In the genomic region with DNA sequence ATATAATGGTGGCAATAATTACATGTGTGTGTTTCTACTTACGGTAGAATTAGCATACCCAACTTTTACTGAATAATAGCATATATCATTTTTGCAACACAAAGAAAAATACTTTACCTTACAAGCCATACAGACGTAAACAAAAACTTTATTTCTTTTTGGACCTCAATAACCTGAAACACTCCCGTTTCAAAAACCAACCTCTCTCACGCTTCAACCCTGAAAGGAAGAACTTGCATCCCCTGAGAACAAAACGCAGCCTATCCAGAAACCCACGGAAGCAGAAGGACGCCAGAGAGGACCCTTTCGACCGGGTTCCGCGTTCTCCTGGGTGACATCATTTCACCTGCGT, we compare ENCODE assay signal across 8 cellular contexts. TPM values are rescaled to one million over a fixed set of nuclear protein-coding genes. Genes with fewer than 3 reads are reported as not detected.
A peak's percentile ranks its signal among the peaks of the same experiment; 100 is the strongest.
DNase-seq lines count a peak whose midpoint lies in the region; ATAC-seq and TF ChIP-seq lines count a peak whose summit lies in the region.

A gene (minus strand): TSS at position 290 of the 352 bp plus-strand sequence. CDS start 161 bp downstream, at position 129.

- peak within 1 kb of the TSS; percentile 97 for H3K27ac ChIP-seq in cardiac muscle cell
- H3K27ac ChIP-seq in rectal smooth muscle tissue (ENCODE audit: low read depth, low read length): peak within 1 kb of the TSS; percentile 89

- no peaks in the 10 kb centered on the region for H3K27me3 ChIP-seq in cardiac muscle cell
- H3K27me3 ChIP-seq in rectal smooth muscle tissue (ENCODE audit: control insufficient read depth, insufficient read depth, low read length): no peaks in the 10 kb centered on the region

- no peaks in the 10 kb centered on the region for H3K27me3 Mint-ChIP-seq in activated T-helper 17 cell treated with anti-CD3 and anti-CD28 coated beads, Interleukin-2, amount 50 U/mL, for 72 hours

- H3K36me3 ChIP-seq in cardiac muscle cell: no peaks in the 10 kb centered on the region
- no peaks in the 10 kb centered on the region for H3K36me3 ChIP-seq in rectal smooth muscle tissue (ENCODE audit: control insufficient read depth, insufficient read depth, low read length)

- peaks cover 11% of the 10 kb centered on the region for H3K4me1 ChIP-seq in cardiac muscle cell (ENCODE audit: low read depth)
- peaks cover 7% of the 10 kb centered on the region for H3K4me1 ChIP-seq in rectal smooth muscle tissue (ENCODE audit: control insufficient read depth, insufficient read depth, low read length)

- no peaks in the 10 kb centered on the region for H3K9me3 ChIP-seq in cardiac muscle cell (ENCODE audit: low read depth)

- H3K4me3 Mint-ChIP-seq in activated T-helper 17 cell treated with anti-CD3 and anti-CD28 coated beads, Interleukin-2, amount 50 U/mL, for 72 hours: peak within 1 kb of the TSS; percentile 91

- no peak for ATAC-seq in activated T-helper 17 cell treated with anti-CD3 and anti-CD28 coated beads, Interleukin-2, amount 50 U/mL, for 72 hours (replicated peaks)
- ATAC-seq in HG02885 (IDR thresholded peaks at IDR 0.05; ENCODE audit: poor library complexity, unreplicated experiment): no peak

- H3K36me3 Mint-ChIP-seq in activated T-helper 17 cell treated with anti-CD3 and anti-CD28 coated beads, Interleukin-2, amount 50 U/mL, for 72 hours (ENCODE audit: low read depth): peaks cover 19% of the 10 kb centered on the region

- TF ChIP-seq CTCF in cardiac muscle cell (IDR thresholded peaks at IDR 0.05; ENCODE audit: low read depth, low read length): no peak

- H3K27ac Mint-ChIP-seq in activated T-helper 17 cell treated with anti-CD3 and anti-CD28 coated beads, Interleukin-2, amount 50 U/mL, for 72 hours: peak within 1 kb of the TSS; percentile 89

- peak within 1 kb of the TSS; percentile 76 for H3K9ac ChIP-seq in rectal smooth muscle tissue (ENCODE audit: low read length)

- peak within 1 kb of the TSS; percentile 73 for H3K4me3 ChIP-seq in cardiac muscle cell
- peak within 1 kb of the TSS; percentile 91 for H3K4me3 ChIP-seq in rectal smooth muscle tissue (ENCODE audit: low read length)

- H3K4me1 Mint-ChIP-seq in activated T-helper 17 cell treated with anti-CD3 and anti-CD28 coated beads, Interleukin-2, amount 50 U/mL, for 72 hours: peaks cover 26% of the 10 kb centered on the region

- DNase-seq in NOMO-1 treated with DMSO at 0.1 percent for 48 hours (lab: John Stamatoyannopoulos, UW; ENCODE audit: unreplicated experiment) (peak; percentile 40), NOMO-1 (lab: John Stamatoyannopoulos, UW; ENCODE audit: unreplicated experiment in 2 of 2) (no peak), cardiac muscle cell (ENCODE audit: low read depth in 1 of 2, low spot score in 1 of 2) (no peak), SIG-M5 (lab: John Stamatoyannopoulos, UW) (no peak), activated gamma-delta T cell (lab: John Stamatoyannopoulos, UW) (no peak)

- H3K9me3 Mint-ChIP-seq in activated T-helper 17 cell treated with anti-CD3 and anti-CD28 coated beads, Interleukin-2, amount 50 U/mL, for 72 hours: no peaks in the 10 kb centered on the region

RNA-seq across cellular contexts. Expression of the gene that starts here (rescaled TPM):
- 10 to 100 TPM; 39.1 to 39.3 TPM for total RNA-seq in activated T-helper 17 cell treated with anti-CD3 and anti-CD28 coated beads, Interleukin-2, amount 50 U/mL, for 72 hours
- 18.6 and 26.3 TPM in 2 replicates for total RNA-seq in cardiac muscle cell
- 20.1 and 34.5 TPM in 2 replicates for polyA plus RNA-seq in cardiac muscle cell
